1 cellular context compared by ENCODE assay signal in genomic region chr22:26485991-26486390, GRCh38.
TF ChIP-seq lines count a peak whose summit lies in the region.

No MANE protein-coding gene starts in this region.

TF ChIP-seq in GM23338, 12 proteins besides CTCF, POLR2A, EP300 and RAD21 (continued from another document):
- no peak for TF ChIP-seq ZNF462 (CRISPR knock-in tag; IDR thresholded peaks at IDR 0.05)
- TF ChIP-seq CREB1 (CRISPR knock-in tag; IDR thresholded peaks at IDR 0.05; ENCODE audit: low read depth) = no peak
- TF ChIP-seq EZH2phosphoT487 (IDR thresholded peaks at IDR 0.05; ENCODE audit: unreplicated experiment) = no peak
- no peak for TF ChIP-seq ETS1 (IDR thresholded peaks at IDR 0.05)
- TF ChIP-seq STAT1 (IDR thresholded peaks at IDR 0.05; ENCODE audit: unreplicated experiment) = no peak
